Comparison of ENCODE assay signal across 21 cellular contexts in the genomic region with DNA sequence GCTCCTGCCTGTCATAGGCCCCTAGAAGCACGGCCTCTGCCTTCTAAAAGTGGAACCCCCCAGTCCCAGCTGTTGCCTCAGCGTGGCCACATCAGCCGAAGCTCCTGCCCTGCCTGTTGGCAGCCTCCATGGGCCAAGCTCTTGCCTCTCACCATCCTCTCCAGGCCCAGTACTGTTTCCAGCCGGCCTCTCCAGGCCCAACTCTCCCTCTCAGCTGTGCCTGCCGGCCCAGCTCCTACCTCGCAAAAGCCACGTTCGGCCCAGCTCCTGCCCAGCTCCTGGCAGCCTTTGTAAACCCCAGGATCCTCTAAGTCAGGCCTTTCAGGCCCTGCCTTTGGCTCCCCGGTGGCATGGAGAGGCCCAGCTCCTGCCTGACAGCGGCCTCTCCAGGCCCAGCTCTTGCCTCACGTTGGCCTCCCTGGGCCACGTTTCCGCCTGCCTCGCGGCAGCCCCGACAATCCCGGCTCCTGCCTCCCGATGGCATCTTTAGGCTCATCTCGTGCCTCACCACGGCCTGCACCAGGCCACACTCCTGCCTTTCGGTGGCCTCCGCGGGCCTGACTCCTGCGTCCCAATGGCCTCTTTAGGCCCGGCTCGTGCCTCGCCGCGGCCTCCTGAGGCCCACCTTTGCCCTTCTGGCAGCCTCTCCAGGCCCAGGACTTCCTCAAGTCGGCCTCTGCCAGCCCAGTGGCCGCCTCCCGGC.
"Had no signal": no experiment of that assay in that cellular context is flagged by ENCODE, and none has a peak within 500 bp of the region (broad histone marks: within the 10 kb centered on the region; RNA-seq: fewer than 3 reads in every experiment).

No MANE protein-coding gene starts in this region.

- H3K27ac Mint-ChIP-seq: effector memory CD8-positive, alpha-beta T cell had no signal

- DNase-seq: effector memory CD8-positive, alpha-beta T cell; esophagus squamous epithelium; foreskin fibroblast; kidney; left cardiac atrium; left ventricle myocardium superior; mesendoderm; naive B cell; occipital lobe; psoas muscle; retina; sigmoid colon; stimulated activated CD4-positive, alpha-beta T cell treated with anti-CD3 and anti-CD28 coated beads, Interleukin-2, amount 100 ng/mL, for 24 hours; stimulated activated CD4-positive, alpha-beta T cell treated with anti-CD3 and anti-CD28 coated beads, Interleukin-4, amount 100 ng/mL, for 4 hours; stimulated activated naive CD4-positive, alpha-beta T cell; stomach; substantia nigra; trophoblast cell had no signal

- FAIRE-seq: kidney had no signal

- H3K36me3 Mint-ChIP-seq: naive B cell had no signal

- H3K9me3 ChIP-seq: esophagus squamous epithelium, psoas muscle, sigmoid colon, stomach had no signal

- H3K27me3 Mint-ChIP-seq: central memory CD8-positive, alpha-beta T cell; effector memory CD8-positive, alpha-beta T cell; naive B cell had no signal

- H3K27me3 ChIP-seq: esophagus squamous epithelium, sigmoid colon, stomach had no signal

- ATAC-seq: effector memory CD8-positive, alpha-beta T cell; left ventricle myocardium superior; psoas muscle had no signal

- H2AFZ ChIP-seq: parathyroid adenoma had no signal

- H3K4me3 Mint-ChIP-seq: central memory CD8-positive, alpha-beta T cell; effector memory CD8-positive, alpha-beta T cell; naive B cell had no signal

- H3K4me1 Mint-ChIP-seq: central memory CD8-positive, alpha-beta T cell had no signal

- H3K9me3 Mint-ChIP-seq: central memory CD8-positive, alpha-beta T cell; effector memory CD8-positive, alpha-beta T cell; naive B cell had no signal

- H3K79me2 ChIP-seq: parathyroid adenoma had no signal

- H3K9ac ChIP-seq: parathyroid adenoma had no signal

- H3K4me1 ChIP-seq: esophagus squamous epithelium, parathyroid adenoma, psoas muscle, sigmoid colon, stomach had no signal

- H3K4me3 ChIP-seq: esophagus squamous epithelium, psoas muscle, sigmoid colon, skin epidermis, stomach had no signal

- H3K27ac ChIP-seq: esophagus squamous epithelium, parathyroid adenoma, psoas muscle, sigmoid colon, skin epidermis, stomach had no signal
